21 cellular contexts compared by ENCODE assay signal in the genomic region with DNA sequence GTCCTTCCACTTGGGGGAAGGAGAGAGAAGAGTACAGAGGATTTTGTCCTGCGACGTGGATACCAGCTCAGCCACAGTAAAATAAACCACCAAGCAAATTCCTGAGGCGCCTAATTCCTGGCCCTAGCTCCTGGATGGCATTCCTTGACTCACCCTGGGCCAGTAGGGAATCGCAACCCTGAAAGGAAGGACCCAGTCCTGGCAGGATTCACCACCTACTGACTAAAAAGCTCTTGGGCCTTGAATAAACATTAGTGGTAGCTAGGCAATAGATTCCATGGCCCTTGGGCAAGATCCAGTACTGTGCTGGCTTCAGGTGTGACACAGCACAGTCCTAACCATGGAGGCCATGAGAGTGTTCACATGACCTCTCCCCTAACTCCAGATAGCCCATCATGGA. TPM values are rescaled to one million over a fixed set of nuclear protein-coding genes. Genes with fewer than 3 reads are reported as not detected.
DNase-seq lines count a peak whose midpoint lies in the region; ATAC-seq and TF ChIP-seq lines count a peak whose summit lies in the region.
"Had no signal": no experiment of that assay in that cellular context is flagged by ENCODE, and none has a peak within 500 bp of the region (broad histone marks: within the 10 kb centered on the region; RNA-seq: fewer than 3 reads in every experiment).

No MANE protein-coding gene starts in this region.

- dilution Hi-C loops in mammary epithelial cell (cut with HindIII; ENCODE audit: low sequenced_read_pairs), result no loop called here

- intact Hi-C loops in mammary epithelial cell (cut with micrococcal nuclease), result no loop called here
- intact Hi-C loops in left ventricle myocardium inferior (cut with micrococcal nuclease), result no loop called here
- intact Hi-C loops in left lung (cut with DNase I), result no loop called here

- no TSS peak for BruUV-seq in mammary epithelial cell (replicated peaks; lab: Mats Ljungman, UMichigan)

- H3K27ac ChIP-seq in mammary epithelial cell (ENCODE audit: insufficient read depth, low read depth, low read length) (no peak overlapping the region), left ventricle myocardium inferior (replicated peaks) (no peak overlapping the region), left lung (no peak overlapping the region)
- H3K27ac ChIP-seq: KMS-11, Peyer's patch, SJCRH30 had no signal

- ATAC-seq in left lung, result no peak
- ATAC-seq: HCT116 had no signal

- H3K4me1 ChIP-seq in mammary epithelial cell (ENCODE audit: insufficient read depth, low read length) (no peaks in the 10 kb centered on the region), left ventricle myocardium inferior (no peaks in the 10 kb centered on the region), left lung (no peaks in the 10 kb centered on the region)
- H3K4me1 ChIP-seq: Peyer's patch, SJCRH30 had no signal

- H3K9me3 ChIP-seq in mammary epithelial cell (replicated peaks; ENCODE audit: insufficient read depth, low read length), result no peaks in the 10 kb centered on the region
- no peaks in the 10 kb centered on the region for H3K9me3 ChIP-seq in left ventricle myocardium inferior (replicated peaks)
- no peaks in the 10 kb centered on the region for H3K9me3 ChIP-seq in left lung
- H3K9me3 ChIP-seq: Peyer's patch, SJCRH30 had no signal

- H3K9ac ChIP-seq in mammary epithelial cell (ENCODE audit: insufficient read depth, low read length), result no peak overlapping the region
- H3K9ac ChIP-seq: KMS-11 had no signal

- H3K4me2 ChIP-seq in mammary epithelial cell (ENCODE audit: insufficient read depth, low read depth, low read length), result no peak overlapping the region
- H3K4me2 ChIP-seq: KMS-11 had no signal

- TF ChIP-seq CTCF in mammary epithelial cell (conservative IDR thresholded peaks at IDR 0.05 in 1 of 2, IDR thresholded peaks at IDR 0.05 in 1 of 2; ENCODE audit: extremely low read depth in 1 of 2, insufficient read depth in 1 of 2, low read depth in 1 of 2, low read length in 2 of 2) (no peak), left ventricle myocardium inferior (IDR thresholded peaks at IDR 0.05; ENCODE audit: borderline replicate concordance) (no peak), left lung (IDR thresholded peaks at IDR 0.05) (no peak)

- in situ Hi-C loops in mammary epithelial cell (cut with MboI; ENCODE audit: low sequenced_read_pairs in 2 of 2), result no loop called here

- CTCF ChIA-PET in mammary epithelial cell (lab: Charles Lee; ENCODE audit: low non-redundant PET), result no interaction called here

- H4K20me1 ChIP-seq in mammary epithelial cell (ENCODE audit: insufficient read depth, low read length), result no peaks in the 10 kb centered on the region

- H2AFZ ChIP-seq in mammary epithelial cell (ENCODE audit: low read depth, low read length), result no peak overlapping the region

- WGBS in mammary epithelial cell (ENCODE audit: low coverage, missing lambda C conversion rate), result 36% methylated on average over 1 of the region's 4 CpGs

- no peaks in the 10 kb centered on the region for H3K27me3 ChIP-seq in mammary epithelial cell (ENCODE audit: insufficient read depth, low read length)
- no peaks in the 10 kb centered on the region for H3K27me3 ChIP-seq in left ventricle myocardium inferior (ENCODE audit: low read depth)
- no peaks in the 10 kb centered on the region for H3K27me3 ChIP-seq in left lung
- H3K27me3 ChIP-seq: Peyer's patch, SJCRH30 had no signal

- H3K79me2 ChIP-seq in mammary epithelial cell (ENCODE audit: insufficient read depth, low read length), result no peaks in the 10 kb centered on the region

- DNase-seq in H4 (ENCODE audit: low spot score) (peak; percentile 68), RPMI7951 (ENCODE audit: low read depth) (peak; percentile 77), mammary epithelial cell (peak; percentile 1), DMS153 (lab: John Stamatoyannopoulos, UW) (no peak), D341Med (ENCODE audit: low spot score) (no peak), left ventricle myocardium inferior (no peak), left lung (no peak)
- DNase-seq: CD4-positive, CD25-positive, alpha-beta regulatory T cell; DMS 273 treated with DMSO at 0.1 percent for 48 hours; DND-41; IMR-90; NCI-H1417 treated with DMSO at 0.1 percent for 48 hours; NCI-H187; NCI-H2107; NCI-H510A; Peyer's patch; SJCRH30 had no signal

- H3K36me3 ChIP-seq in mammary epithelial cell (ENCODE audit: insufficient read depth, low read length) (no peaks in the 10 kb centered on the region), left ventricle myocardium inferior (no peaks in the 10 kb centered on the region), left lung (no peaks in the 10 kb centered on the region)
- H3K36me3 ChIP-seq: Peyer's patch, SJCRH30 had no signal

- no peak overlapping the region for H3K4me3 ChIP-seq in mammary epithelial cell (replicated peaks in 1 of 3; ENCODE audit: insufficient read depth in 1 of 3, low read depth in 2 of 3, low read length in 3 of 3)
- no peak overlapping the region for H3K4me3 ChIP-seq in left ventricle myocardium inferior
- no peak overlapping the region for H3K4me3 ChIP-seq in left lung
- H3K4me3 ChIP-seq: Peyer's patch, SJCRH30 had no signal

RNA-seq across cellular contexts. Expression of a gene that starts 45.6 kb away (rescaled TPM):
- total RNA-seq in H4 (2014; rRNA removed; shearing (Covaris generic)), result 0.92 and 2.2 TPM in 2 replicates
- total RNA-seq in RPMI7951 (2014; rRNA removed; shearing (Covaris generic)), result 4.0 and 6.5 TPM in 2 replicates
- not detected for total RNA-seq in mammary epithelial cell
- not detected for polyA plus RNA-seq in mammary epithelial cell
- polyA minus RNA-seq in mammary epithelial cell, result not detected
- not detected for total RNA-seq in left ventricle myocardium inferior
- total RNA-seq in left lung, result not detected
- total RNA-seq: CD4-positive, CD25-positive, alpha-beta regulatory T cell; IMR-90; T-helper 1 cell treated with Interleukin-12 subunit alpha and Interleukin-12 subunit beta and Interleukin-4 antibody, amounts not matched to agents 30 ng/mL and 1 ng/mL, for 36 hours had no signal
- polyA plus RNA-seq: BJ; CD4-positive, CD25-positive, alpha-beta regulatory T cell; IMR-90 had no signal

Comparison
In these comparisons a context has a peak if more than half of its experiments do, and no peak if none do; other contexts are left out.
1. DNase-seq: peak in H4 (single experiment), RPMI7951 (single experiment) and mammary epithelial cell (single experiment); none in DMS153 (single experiment), D341Med (single experiment), left ventricle myocardium inferior (single experiment) and left lung (0 of 2).